8 cellular contexts compared by ENCODE assay signal in the genomic region with DNA sequence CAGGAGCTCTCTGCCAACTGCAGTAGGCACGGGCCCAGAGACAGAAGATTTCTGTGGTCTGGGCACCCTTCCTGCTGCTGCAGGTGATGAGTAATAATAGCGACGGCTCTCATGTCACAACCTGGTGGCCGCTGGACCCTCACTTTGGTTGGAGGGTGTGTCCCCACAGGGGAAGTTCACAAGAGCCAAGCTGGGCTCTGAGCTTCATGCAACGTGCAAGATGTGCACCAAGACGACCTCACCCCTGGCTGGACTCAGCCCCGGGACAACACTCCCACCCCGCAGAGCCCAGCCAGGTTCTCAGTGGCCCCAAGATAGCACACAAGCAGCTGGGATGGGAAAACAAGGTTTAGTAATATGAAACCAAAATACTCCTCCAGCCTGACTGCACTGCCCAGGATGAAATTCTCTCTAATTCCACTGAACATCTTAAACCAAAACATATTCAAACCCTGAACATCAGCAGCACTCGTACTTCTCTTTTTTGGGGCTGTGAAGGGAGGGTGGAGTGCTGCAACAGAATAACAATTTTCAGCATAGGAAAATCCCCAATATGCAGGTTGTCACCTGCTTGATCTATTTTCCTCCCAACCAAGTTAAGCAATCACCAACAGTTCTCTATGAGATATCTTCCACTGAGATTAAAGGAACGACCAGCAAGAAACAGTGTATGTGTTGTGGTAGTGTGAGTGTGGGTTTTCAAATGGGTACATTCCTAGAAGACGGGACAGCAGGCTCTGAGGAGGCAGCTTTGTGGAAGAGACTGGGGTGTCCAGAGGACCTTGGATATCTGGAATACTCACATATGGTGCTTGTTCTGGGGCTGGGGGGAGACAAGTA. TPM values are rescaled to one million over a fixed set of nuclear protein-coding genes. Genes with fewer than 3 reads are reported as not detected.
DNase-seq lines count a peak whose midpoint lies in the region; ATAC-seq and TF ChIP-seq lines count a peak whose summit lies in the region.
"Had no signal": no experiment of that assay in that cellular context is flagged by ENCODE, and none has a peak within 500 bp of the region (broad histone marks: within the 10 kb centered on the region; RNA-seq: fewer than 3 reads in every experiment).

No MANE protein-coding gene starts in this region.

- no peaks in the 10 kb centered on the region for H3K36me3 ChIP-seq in aorta (ENCODE audit: control insufficient read depth in 1 of 2, insufficient read depth in 2 of 2, low read length in 1 of 2)
- H3K36me3 ChIP-seq: left lung had no signal

- H3K4me3 ChIP-seq in aorta (ENCODE audit: low read length in 2 of 2) = no peak overlapping the region
- H3K4me3 ChIP-seq: left lung had no signal

- H3K27ac Mint-ChIP-seq in T-helper 17 cell (no peak overlapping the region), nephron (peak overlapping the region; percentile 5 to 22 (median 7))

- H3K4me3 Mint-ChIP-seq in T-helper 17 cell (no peak overlapping the region), nephron (no peak overlapping the region)

- intact Hi-C loops in aorta (cut with DNase I) = no loop called here

- H3K27me3 Mint-ChIP-seq in T-helper 17 cell (no peaks in the 10 kb centered on the region), nephron (ENCODE audit: low read depth) (no peaks in the 10 kb centered on the region)

- H3K4me1 ChIP-seq in aorta (ENCODE audit: control insufficient read depth in 1 of 2, insufficient read depth in 2 of 2, low read length in 2 of 2) = peaks cover 4 to 11% of the 10 kb centered on the region in 2 donors

- H3K9me3 Mint-ChIP-seq in nephron = no peaks in the 10 kb centered on the region

- 39 to 46% methylated on average over 11 of the region's 11 CpGs for WGBS in aorta, 2 donors

- no peaks in the 10 kb centered on the region for H3K27me3 ChIP-seq in aorta (ENCODE audit: control insufficient read depth in 1 of 2, insufficient read depth in 2 of 2, low read length in 1 of 2)
- H3K27me3 ChIP-seq: left lung had no signal

- peaks cover 53% of the 10 kb centered on the region for H3K4me1 Mint-ChIP-seq in T-helper 17 cell
- H3K4me1 Mint-ChIP-seq in nephron = peaks cover 35% of the 10 kb centered on the region

- DNase-seq in T-helper 17 cell (no peak), NCI-H146 (lab: John Stamatoyannopoulos, UW) (no peak), HUDEP-2 (lab: John Stamatoyannopoulos, UW; ENCODE audit: unreplicated experiment in 76 of 76) (no peak), aorta (no peak)

- no peak for TF ChIP-seq CTCF in nephron (IDR thresholded peaks at IDR 0.05; ENCODE audit: unreplicated experiment in 3 of 3)

- peak overlapping the region in 1 of 2 donors; percentile 1 for H3K27ac ChIP-seq in aorta (ENCODE audit: low read depth in 1 of 2, low read length in 2 of 2)
- H3K27ac ChIP-seq: left lung had no signal

- ATAC-seq in GM18907 (IDR thresholded peaks at IDR 0.05; ENCODE audit: unreplicated experiment) (peak; percentile 77), HG02623 (IDR thresholded peaks at IDR 0.05; ENCODE audit: unreplicated experiment) (peak; percentile 55), T-helper 17 cell (peak; percentile 56), aorta (ENCODE audit: low FRiP score) (no peak)
- ATAC-seq: left lung had no signal

- H3K9me3 ChIP-seq in T-helper 17 cell (ENCODE audit: control insufficient read depth, low read length, poor library complexity, severe bottlenecking) = no peaks in the 10 kb centered on the region
- H3K9me3 ChIP-seq in aorta (ENCODE audit: control insufficient read depth, low read length) = no peaks in the 10 kb centered on the region
- H3K9me3 ChIP-seq: left lung had no signal

- H3K36me3 Mint-ChIP-seq in T-helper 17 cell (ENCODE audit: low read depth) (peaks cover 6% of the 10 kb centered on the region), nephron (ENCODE audit: low read depth) (no peaks in the 10 kb centered on the region)

RNA-seq across cellular contexts. Expression of a gene that starts 26.5 kb away (rescaled TPM):
- total RNA-seq in T-helper 17 cell = 100 to 1,000 TPM; 134 to 136 TPM
- total RNA-seq in aorta = 10 to 100 TPM; 23.7 to 25.4 TPM
- polyA plus RNA-seq in aorta = 1 to 10 TPM; 2.6 to 4.3 TPM

Comparison
In these comparisons a context has a peak if more than half of its experiments do, and no peak if none do; other contexts are left out.
1. RNA of a gene that starts 26.5 kb away (total RNA-seq): 134 to 136 TPM in T-helper 17 cell; 23.7 to 25.4 TPM in aorta; every median in the first group is over 4 times any median in the second.